8 cellular contexts compared by ENCODE assay signal in the genomic region with DNA sequence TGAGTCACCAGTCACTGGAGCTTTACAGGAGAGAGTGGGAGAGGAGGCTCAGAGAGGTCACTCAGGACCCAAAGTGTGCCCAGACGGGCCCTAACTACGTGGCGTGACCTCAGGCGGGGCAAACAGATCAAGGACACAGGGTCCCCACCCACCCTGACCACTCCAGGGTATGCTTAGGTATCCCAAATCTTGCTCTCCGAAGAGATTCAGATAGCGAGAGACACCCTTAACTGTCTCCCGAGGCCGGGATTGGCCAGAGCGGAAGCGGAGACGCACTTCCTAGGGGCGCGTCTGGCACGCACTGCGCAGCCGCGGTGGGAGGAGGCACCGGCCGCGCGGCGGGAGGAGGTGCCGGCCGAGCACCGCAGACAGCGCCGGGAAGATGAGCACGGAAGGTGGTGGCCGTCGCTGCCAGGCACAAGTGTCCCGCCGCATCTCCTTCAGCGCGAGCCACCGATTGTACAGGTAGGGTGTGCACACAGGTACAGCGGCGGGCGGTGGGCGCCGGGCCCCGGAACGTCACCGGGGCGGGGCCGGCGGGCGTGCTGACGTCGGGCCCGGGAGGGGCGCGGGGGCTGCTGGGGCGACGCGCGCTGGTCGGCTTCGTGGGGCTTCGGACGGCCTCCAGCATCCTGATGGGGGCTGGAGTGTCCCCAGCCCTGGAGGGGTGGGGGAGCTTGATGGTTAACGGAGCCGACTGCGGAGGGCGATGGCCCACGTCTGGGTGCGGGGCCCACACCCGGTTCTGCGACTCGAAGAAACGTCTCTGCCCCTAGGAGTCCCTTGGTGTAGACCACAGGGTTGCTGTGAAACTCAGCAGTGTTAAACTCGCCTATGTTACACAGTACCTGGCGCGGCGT. TPM values are rescaled to one million over a fixed set of nuclear protein-coding genes. Genes with fewer than 3 reads are reported as not detected.
DNase-seq lines count a peak whose midpoint lies in the region; ATAC-seq and TF ChIP-seq lines count a peak whose summit lies in the region.

PTS (plus strand) TSS at position 367 of the 860 bp plus-strand sequence; CDS start at position 383, 16 bp downstream.

- H3K36me3 Mint-ChIP-seq in T-helper 1 cell treated with Interleukin-12 subunit alpha and Interleukin-12 subunit beta and Interleukin-4 antibody, amounts not matched to agents 30 μg/mL and 1 μg/mL, for 36 hours (ENCODE audit: low read depth) = peaks cover 22% of the 10 kb centered on the region

- H3K9me3 Mint-ChIP-seq in T-helper 1 cell treated with Interleukin-12 subunit alpha and Interleukin-12 subunit beta and Interleukin-4 antibody, amounts not matched to agents 30 μg/mL and 1 μg/mL, for 36 hours = no peaks in the 10 kb centered on the region

- H3K4me1 Mint-ChIP-seq in T-helper 1 cell treated with Interleukin-12 subunit alpha and Interleukin-12 subunit beta and Interleukin-4 antibody, amounts not matched to agents 30 μg/mL and 1 μg/mL, for 36 hours (ENCODE audit: low read depth) = peaks cover 18% of the 10 kb centered on the region

- no peaks in the 10 kb centered on the region for H3K27me3 ChIP-seq in prostate gland (replicated peaks; ENCODE audit: insufficient read depth)

- peaks cover 6% of the 10 kb centered on the region for H3K27me3 Mint-ChIP-seq in T-helper 1 cell treated with Interleukin-12 subunit alpha and Interleukin-12 subunit beta and Interleukin-4 antibody, amounts not matched to agents 30 μg/mL and 1 μg/mL, for 36 hours (ENCODE audit: low read depth)

- peak within 1 kb of the TSS; percentile 92 for H3K27ac Mint-ChIP-seq in T-helper 1 cell treated with Interleukin-12 subunit alpha and Interleukin-12 subunit beta and Interleukin-4 antibody, amounts not matched to agents 30 μg/mL and 1 μg/mL, for 36 hours

- H3K4me1 ChIP-seq in prostate gland (replicated peaks) = no peaks in the 10 kb centered on the region

- H3K9me3 ChIP-seq in prostate gland = no peaks in the 10 kb centered on the region

- intact Hi-C loops in left cardiac atrium (cut with DNase I) (no loop called here), prostate gland (cut with DNase I) (loop anchor here (10.0 kb wide), 1 partner anchor 1059 kb away; no protein-coding TSS in a partner anchor)

- peak; percentile 31 for DNase-seq in NCI-H1436 treated with DMSO at 0.1 percent for 48 hours (lab: John Stamatoyannopoulos, UW)
- DNase-seq in amniotic stem cell (lab: John Stamatoyannopoulos, UW) = peak; percentile 44
- peak; percentile 92 for DNase-seq in left cardiac atrium
- DNase-seq in prostate gland (ENCODE audit: low spot score) = peak; percentile 72
- DNase-seq in ureter (ENCODE audit: low spot score) = peak; percentile 90

- peak within 1 kb of the TSS; percentile 94 for H3K27ac ChIP-seq in prostate gland

- WGBS in prostate gland = 1% methylated on average over 47 of the region's 74 CpGs

- ATAC-seq in HG02852 (IDR thresholded peaks at IDR 0.05; ENCODE audit: unreplicated experiment) (peak; percentile 94), left cardiac atrium (peak; percentile 97 to 98)

- peak within 1 kb of the TSS; percentile 77 for H3K4me3 Mint-ChIP-seq in T-helper 1 cell treated with Interleukin-12 subunit alpha and Interleukin-12 subunit beta and Interleukin-4 antibody, amounts not matched to agents 30 μg/mL and 1 μg/mL, for 36 hours

- H3K4me3 ChIP-seq in prostate gland = peak within 1 kb of the TSS; percentile 55 to 73

- TF ChIP-seq POLR2A in GM15510 (IDR thresholded peaks at IDR 0.05; ENCODE audit: borderline replicate concordance, extremely low read depth, insufficient read length) = peak; percentile 94
- TF ChIP-seq POLR2A in prostate gland (IDR thresholded peaks at IDR 0.05) = peak; percentile 72

- no peaks in the 10 kb centered on the region for H3K36me3 ChIP-seq in prostate gland

- TF ChIP-seq CTCF in prostate gland (IDR thresholded peaks at IDR 0.05) = peak in 1 of 4 experiments; percentile 19

RNA-seq across cellular contexts. Expression of gene PTS, which starts in this region (rescaled TPM):
- total RNA-seq in left cardiac atrium (10 to 100 TPM; 21.3 to 37.1 TPM), prostate gland (10 to 100 TPM; 24.4 to 28.7 TPM), ureter (44.5 TPM)

Comparison
In these comparisons a context has a peak if more than half of its experiments do, and no peak if none do; other contexts are left out.
1. Peak in every context shown above with its lines: DNase-seq, ATAC-seq, H3K4me3 ChIP-seq and H3K27ac ChIP-seq.
2. DNase-seq: peak in every context shown above with its lines; median percentile 92 in left cardiac atrium; 90 in ureter; 72 in prostate gland; 44 in amniotic stem cell; 31 in NCI-H1436 treated with DMSO at 0.1 percent for 48 hours.